In the genomic region with DNA sequence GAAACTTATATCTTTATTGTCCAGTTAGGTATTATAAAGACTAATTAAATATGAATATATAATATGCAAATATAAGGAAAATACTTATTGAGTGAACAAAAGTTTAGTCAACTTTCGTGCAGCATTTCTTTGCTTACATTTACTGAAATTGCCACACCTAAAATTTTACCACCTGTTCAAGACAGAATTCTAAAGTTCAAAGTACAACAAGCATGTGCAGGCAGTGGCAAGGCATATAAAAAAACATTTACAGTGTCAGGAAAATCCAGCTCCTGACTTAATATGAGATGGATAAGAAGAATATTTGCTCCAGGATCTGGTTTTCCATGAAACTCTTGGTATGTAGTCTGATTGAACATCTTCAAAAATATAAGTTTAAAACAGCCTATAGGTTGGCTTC, we compare ENCODE assay signal across 25 cellular contexts. TPM values are rescaled to one million over a fixed set of nuclear protein-coding genes. Genes with fewer than 3 reads are reported as not detected.
DNase-seq lines count a peak whose midpoint lies in the region; ATAC-seq, FAIRE-seq and TF ChIP-seq lines count a peak whose summit lies in the region.
"Had no signal": no experiment of that assay in that cellular context is flagged by ENCODE, and none has a peak within 500 bp of the region (broad histone marks: within the 10 kb centered on the region; RNA-seq: fewer than 3 reads in every experiment).

No MANE protein-coding gene starts in this region.

- FAIRE-seq in HTR-8/SVneo (lab: Jason Lieb, UNC), result no peak
- FAIRE-seq: GM18507 had no signal

- no peaks in the 10 kb centered on the region for H3K9me3 ChIP-seq in HCT116 (ENCODE audit: control insufficient read depth in 1 of 2, insufficient read depth in 1 of 2, low read depth in 1 of 2, low read length in 2 of 2)
- no peaks in the 10 kb centered on the region for H3K9me3 ChIP-seq in liver (ENCODE audit: control insufficient read depth in 4 of 4, low read length in 3 of 4)
- H3K9me3 ChIP-seq: thyroid gland had no signal

- TF ChIP-seq CTCF in HCT116 (IDR thresholded peaks at IDR 0.05 in 2 of 3, conservative IDR thresholded peaks at IDR 0.05 in 1 of 3; ENCODE audit: borderline replicate concordance in 1 of 3, insufficient read depth in 1 of 3, low read depth in 2 of 3, low read length in 2 of 3), result no peak
- TF ChIP-seq CTCF in astrocyte of the cerebellum (IDR thresholded peaks at IDR 0.05; ENCODE audit: low read depth, low read length, missing control alignments), result no peak
- TF ChIP-seq CTCF in liver (IDR thresholded peaks at IDR 0.05; ENCODE audit: low read depth, low read length, missing input control), result no peak
- TF ChIP-seq CTCF in glutamatergic neuron (IDR thresholded peaks at IDR 0.05; ENCODE audit: partially characterized antibody, unreplicated experiment), result no peak
- no peak for TF ChIP-seq CTCF in GM13977 (IDR thresholded peaks at IDR 0.05; ENCODE audit: extremely low read depth, insufficient read depth, missing control alignments)

- H3K4me1 ChIP-seq in HCT116 (ENCODE audit: control insufficient read depth in 1 of 2, insufficient read depth in 2 of 2, low read length in 2 of 2) (peaks cover 72 to 81% of the 10 kb centered on the region in 2 experiments), liver (ENCODE audit: control insufficient read depth in 4 of 4, insufficient read depth in 4 of 4, low read length in 3 of 4) (peaks cover 5 to 54% (median 39%) of the 10 kb centered on the region in 4 donors), rectal smooth muscle tissue (ENCODE audit: control insufficient read depth, insufficient read depth, low read length) (peaks cover 3% of the 10 kb centered on the region)

- WGBS in liver, result 29% methylated on average over 1 of the region's 1 CpG

- no peak overlapping the region for H3K4me3 Mint-ChIP-seq in glutamatergic neuron (ENCODE audit: unreplicated experiment)
- H3K4me3 Mint-ChIP-seq: activated CD4-positive, alpha-beta T cell treated with anti-CD3 and anti-CD28 coated beads, Interleukin-2, amount 10 ng/mL, durations not matched to agents 7 days and 5 days; stimulated activated memory B cell treated with anti-CD40 and anti-IgM and Interleukin-4, amounts not matched to agents 10 μg/mL and 1 μg/mL and 100 μg/mL, for 72 hours; T-cell had no signal

- intact Hi-C loops in HCT116 (cut with micrococcal nuclease), result no loop called here

- no peaks in the 10 kb centered on the region for H3K27me3 ChIP-seq in HCT116 (ENCODE audit: insufficient read depth, low read length)
- no peaks in the 10 kb centered on the region for H3K27me3 ChIP-seq in liver (ENCODE audit: control insufficient read depth in 4 of 4, insufficient read depth in 4 of 4, low read length in 3 of 4)
- H3K27me3 ChIP-seq in rectal smooth muscle tissue (ENCODE audit: control insufficient read depth, insufficient read depth, low read length), result no peaks in the 10 kb centered on the region
- H3K27me3 ChIP-seq: cardiac muscle cell, dorsolateral prefrontal cortex, thyroid gland had no signal

- CTCF ChIA-PET in HCT116 (lab: Charles Lee), result no interaction called here

- peaks cover 4% of the 10 kb centered on the region for H3K4me1 Mint-ChIP-seq in glutamatergic neuron (ENCODE audit: low read depth, unreplicated experiment)

- H3K27ac ChIP-seq in HCT116 (ENCODE audit: low read depth, low read length), result peak overlapping the region; percentile 99
- no peak overlapping the region for H3K27ac ChIP-seq in liver (ENCODE audit: low read depth in 1 of 2, low read length in 2 of 2)
- no peak overlapping the region for H3K27ac ChIP-seq in rectal smooth muscle tissue (ENCODE audit: low read depth, low read length)
- H3K27ac ChIP-seq: cardiac muscle cell, GM23248 had no signal

- peaks cover 7% of the 10 kb centered on the region for H3K9me3 Mint-ChIP-seq in glutamatergic neuron (ENCODE audit: unreplicated experiment)
- H3K9me3 Mint-ChIP-seq: activated CD4-positive, alpha-beta T cell treated with anti-CD3 and anti-CD28 coated beads, Interleukin-2, amount 10 ng/mL, durations not matched to agents 7 days and 5 days; stimulated activated memory B cell treated with anti-CD40 and anti-IgM and Interleukin-4, amounts not matched to agents 10 μg/mL and 1 μg/mL and 100 μg/mL, for 72 hours; T-cell had no signal

- H3K79me2 ChIP-seq in HCT116 (ENCODE audit: insufficient read depth, low read length), result peaks cover 95% of the 10 kb centered on the region

- H3K36me3 Mint-ChIP-seq in glutamatergic neuron (ENCODE audit: unreplicated experiment), result no peaks in the 10 kb centered on the region

- H3K27ac Mint-ChIP-seq in glutamatergic neuron (ENCODE audit: unreplicated experiment), result no peak overlapping the region
- H3K27ac Mint-ChIP-seq: activated CD4-positive, alpha-beta T cell treated with anti-CD3 and anti-CD28 coated beads, Interleukin-2, amount 10 ng/mL, durations not matched to agents 7 days and 5 days; stimulated activated memory B cell treated with anti-CD40 and anti-IgM and Interleukin-4, amounts not matched to agents 10 μg/mL and 1 μg/mL and 100 μg/mL, for 72 hours; T-cell had no signal

- POLR2A ChIA-PET in HCT116 (lab: Charles Lee), result interaction anchor here (1.0 to 5.1 kb wide), 9 partner anchors 14 to 154 kb away, joined by 3 to 32 read pairs (median 8); no protein-coding TSS in a partner anchor

- no TSS peak for BruUV-seq in HCT116 (replicated peaks; lab: Mats Ljungman, UMichigan)

- H3K36me3 ChIP-seq in HCT116 (ENCODE audit: control insufficient read depth in 1 of 2, insufficient read depth in 2 of 2, low read length in 2 of 2), result peaks cover 68 to 77% of the 10 kb centered on the region in 2 experiments
- H3K36me3 ChIP-seq in liver (ENCODE audit: control insufficient read depth in 4 of 4, insufficient read depth in 3 of 4, low read depth in 1 of 4, low read length in 3 of 4), result peaks cover 4 to 20% (median 12%) of the 10 kb centered on the region in 4 donors
- H3K36me3 ChIP-seq in rectal smooth muscle tissue (ENCODE audit: control insufficient read depth, insufficient read depth, low read length), result peaks cover 2% of the 10 kb centered on the region

- TF ChIP-seq POLR2A in HCT116 (IDR thresholded peaks at IDR 0.05; ENCODE audit: borderline replicate concordance, extremely low read depth, insufficient read depth, insufficient read length) (no peak), erythroblast (IDR thresholded peaks at IDR 0.05; ENCODE audit: low read length) (no peak)

- no peak overlapping the region for H2AFZ ChIP-seq in HCT116 (ENCODE audit: low read depth, low read length, poor library complexity, severe bottlenecking)
- H2AFZ ChIP-seq: GM23248 had no signal

- peaks cover 2% of the 10 kb centered on the region for H3K27me3 Mint-ChIP-seq in glutamatergic neuron (ENCODE audit: unreplicated experiment)
- H3K27me3 Mint-ChIP-seq: stimulated activated memory B cell treated with anti-CD40 and anti-IgM and Interleukin-4, amounts not matched to agents 10 μg/mL and 1 μg/mL and 100 μg/mL, for 72 hours; T-cell had no signal

- H3K4me3 ChIP-seq in HCT116 (replicated peaks in 1 of 2; ENCODE audit: low read depth in 1 of 2, low read length in 2 of 2) (peak overlapping the region; percentile 74 to 81; a peak in 2 of 4 replicates), astrocyte of the cerebellum (ENCODE audit: low read depth, low read length) (peak overlapping the region; percentile 92), liver (ENCODE audit: low read depth in 1 of 3, low read length in 3 of 3) (peak overlapping the region in 2 of 3 donors; percentile 23 to 49), rectal smooth muscle tissue (ENCODE audit: low read length) (peak overlapping the region; percentile 8)
- H3K4me3 ChIP-seq: cardiac muscle cell, GM23248, thyroid gland had no signal

- DNase-seq in HCT116 (ENCODE audit: low read depth, low spot score) (no peak), astrocyte of the cerebellum (ENCODE audit: low read depth) (no peak), glutamatergic neuron (no peak), erythroblast (lab: John Stamatoyannopoulos, UW) (no peak), HTR-8/SVneo (ENCODE audit: insufficient read length, low spot score) (no peak), GM13977 (ENCODE audit: low spot score) (no peak)
- DNase-seq: activated CD4-positive, alpha-beta T cell treated with anti-CD3 and anti-CD28 coated beads, Interleukin-2, amount 10 ng/mL, durations not matched to agents 7 days and 5 days; activated CD8-positive, alpha-beta memory T cell treated with anti-CD3 and anti-CD28 coated beads, Interleukin-2, amount 50 U/mL, for 4 hours; activated gamma-delta T cell; dorsolateral prefrontal cortex; EL; GM23248; KG1; NCI-H1105; NCI-H2081; NCI-H510A; right cardiac atrium; T-cell; thyroid gland had no signal

- H4K20me1 ChIP-seq in HCT116 (ENCODE audit: insufficient read depth), result peaks cover 7% of the 10 kb centered on the region; the same call in 1 of the 2 replicates

- RAD21 ChIA-PET in HCT116 (lab: Charles Lee; ENCODE audit: low non-redundant PET in 1 of 2, low total read pairs in 2 of 2, uncharacterized antibody in 2 of 2, unreplicated experiment in 2 of 2), result no interaction called here

- peak overlapping the region; percentile 84 for H3K9ac ChIP-seq in HCT116 (ENCODE audit: low read length)
- H3K9ac ChIP-seq in liver (ENCODE audit: low read depth in 1 of 2, low read length in 2 of 2), result peak overlapping the region in 1 of 2 donors; percentile 47
- H3K9ac ChIP-seq in rectal smooth muscle tissue (ENCODE audit: low read length), result no peak overlapping the region
- H3K9ac ChIP-seq: GM23248 had no signal

- H3K9me2 ChIP-seq in HCT116 (ENCODE audit: insufficient read depth), result no peaks in the 10 kb centered on the region

- TF ChIP-seq RAD21 in HCT116 (IDR thresholded peaks at IDR 0.05; ENCODE audit: low read depth), result no peak
- peak in 1 of 2 donors; percentile 6 for TF ChIP-seq RAD21 in liver (IDR thresholded peaks at IDR 0.05)

- H3K4me2 ChIP-seq in HCT116 (ENCODE audit: low read length), result peak overlapping the region; percentile 92

- ATAC-seq in HCT116, result no peak
- ATAC-seq: right cardiac atrium; Right ventricle myocardium inferior; stimulated activated memory B cell treated with anti-CD40 and anti-IgM and Interleukin-4, amounts not matched to agents 10 μg/mL and 1 μg/mL and 100 μg/mL, for 72 hours; T-cell had no signal

- in situ Hi-C loops in astrocyte of the cerebellum (cut with HindIII; ENCODE audit: low sequenced_read_pairs), result loop anchor here (25.0 kb wide), 1 partner anchor 134 kb away; no protein-coding TSS in a partner anchor
- in situ Hi-C loops in GM13977 (cut with MboI; ENCODE audit: low pct_unique_long_range_greater_than_20kb, low sequenced_read_pairs, unreplicated experiment), result no loop called here

TF ChIP-seq in HCT116, 20 proteins besides CTCF, POLR2A, EP300 and RAD21 (continues in another document):
- TF ChIP-seq SRF (IDR thresholded peaks at IDR 0.05; ENCODE audit: low read depth) (no peak), SIN3A (IDR thresholded peaks at IDR 0.05; ENCODE audit: low read depth) (peak; percentile 18; the same call in 1 of the 2 replicates), CBX3 (IDR thresholded peaks at IDR 0.05; ENCODE audit: low read depth) (no peak)

TF ChIP-seq in liver, 16 proteins besides CTCF, POLR2A, EP300 and RAD21 (continues in another document):
- TF ChIP-seq HNF4A (conservative IDR thresholded peaks at IDR 0.05) (peak; percentile 84), HNF4G (IDR thresholded peaks at IDR 0.05) (peak; percentile 39), RXRA (IDR thresholded peaks at IDR 0.05) (no peak), EGR1 (IDR thresholded peaks at IDR 0.05; ENCODE audit: low read depth in 2 of 2) (no peak)

RNA-seq across cellular contexts. Expression of a gene that starts 4.8 kb away (rescaled TPM):
- total RNA-seq in HCT116 (2021; ENCODE audit: unreplicated experiment) (1,605 TPM), liver (100 to 1,000 TPM in 1 of 2 donors, 10 to 100 TPM in 1; 65.3 to 145 TPM), glutamatergic neuron (ENCODE audit: unreplicated experiment) (32.8 TPM)
- polyA plus RNA-seq in HCT116 (2012), result 428 and 446 TPM in 2 replicates
- polyA plus RNA-seq in liver, result 10 to 100 TPM; 31.2 to 44.9 TPM

Comparison
In these comparisons a context has a peak if more than half of its experiments do, and no peak if none do; other contexts are left out.
1. H3K4me3 ChIP-seq: peak in every context shown above with its lines; median percentile 92 in astrocyte of the cerebellum; 78 in HCT116; 36 in liver; 8 in rectal smooth muscle tissue.
2. RNA of a gene that starts 4.8 kb away (total RNA-seq): 1,605 TPM in HCT116 (single experiment); 65.3 to 145 TPM in liver and 32.8 TPM in glutamatergic neuron (single experiment); every median in the first group is over 10 times any median in the second.